ENCODE assay signal across 8 cellular contexts in genomic region chr11:74417379-74417804, GRCh38.
DNase-seq lines count a peak whose midpoint lies in the region; ATAC-seq lines count a peak whose summit lies in the region.

No MANE protein-coding gene starts in this region.

- H3K4me1 Mint-ChIP-seq in stimulated activated naive CD8-positive, alpha-beta T cell treated with anti-CD3 and anti-CD28 coated beads, Interleukin-15, amount 100 ng/mL, for 72 hours = peaks cover 38% of the 10 kb centered on the region

- peak; percentile 73 for ATAC-seq in stimulated activated naive CD8-positive, alpha-beta T cell treated with anti-CD3 and anti-CD28 coated beads, Interleukin-15, amount 100 ng/mL, for 72 hours

- H3K27ac Mint-ChIP-seq in stimulated activated naive CD8-positive, alpha-beta T cell treated with anti-CD3 and anti-CD28 coated beads, Interleukin-15, amount 100 ng/mL, for 72 hours = peak overlapping the region; percentile 36 to 96

- H3K27me3 Mint-ChIP-seq in stimulated activated naive CD8-positive, alpha-beta T cell treated with anti-CD3 and anti-CD28 coated beads, Interleukin-15, amount 100 ng/mL, for 72 hours = no peaks in the 10 kb centered on the region

- peak overlapping the region; percentile 10 to 25 for H3K4me3 Mint-ChIP-seq in stimulated activated naive CD8-positive, alpha-beta T cell treated with anti-CD3 and anti-CD28 coated beads, Interleukin-15, amount 100 ng/mL, for 72 hours

- DNase-seq in SIG-M5 treated with dmso at 0.1 percent for 504 hours (lab: John Stamatoyannopoulos, UW; ENCODE audit: unreplicated experiment) (peak; percentile 51), SIG-M5 (lab: John Stamatoyannopoulos, UW) (no peak), NCI-H748 treated with DMSO at 0.1 percent for 48 hours (lab: John Stamatoyannopoulos, UW) (peak; percentile 24), fibroblast of peridontal ligament (ENCODE audit: extremely low read depth) (peak; percentile 6), HuH-7.5 (ENCODE audit: low spot score) (no peak), C1 segment of cervical spinal cord (lab: John Stamatoyannopoulos, UW) (no peak), middle frontal gyrus (ENCODE audit: extremely low spot score, low spot score) (no peak)
- peak in 1 of 2 donors; percentile 17 for DNase-seq in stimulated activated naive CD8-positive, alpha-beta T cell treated with anti-CD3 and anti-CD28 coated beads, Interleukin-15, amount 100 ng/mL, for 72 hours

- H3K9me3 Mint-ChIP-seq in stimulated activated naive CD8-positive, alpha-beta T cell treated with anti-CD3 and anti-CD28 coated beads, Interleukin-15, amount 100 ng/mL, for 72 hours = no peaks in the 10 kb centered on the region

Comparison
In these comparisons a context has a peak if more than half of its experiments do, and no peak if none do; other contexts are left out.
1. DNase-seq: peak in SIG-M5 treated with dmso at 0.1 percent for 504 hours (single experiment), NCI-H748 treated with DMSO at 0.1 percent for 48 hours (single experiment) and fibroblast of peridontal ligament (single experiment); none in SIG-M5 (single experiment), HuH-7.5 (single experiment), C1 segment of cervical spinal cord (0 of 14) and middle frontal gyrus (single experiment).